8 cellular contexts compared by ENCODE assay signal in genomic region chr15:90184119-90184785, GRCh38. TPM values are rescaled to one million over a fixed set of nuclear protein-coding genes. Genes with fewer than 3 reads are reported as not detected.
A peak's percentile ranks its signal among the peaks of the same experiment; 100 is the strongest.
DNase-seq lines count a peak whose midpoint lies in the region; ATAC-seq and TF ChIP-seq lines count a peak whose summit lies in the region.

No MANE protein-coding gene starts in this region.

- peak overlapping the region; percentile 44 for H3K4me3 ChIP-seq in CD4-positive, CD25-positive, alpha-beta regulatory T cell (ENCODE audit: low read depth, low read length)
- peak overlapping the region; percentile 76 to 92 (median 79) for H3K4me3 ChIP-seq in Peyer's patch
- peak overlapping the region; percentile 63 to 86 (median 85) for H3K4me3 ChIP-seq in breast epithelium

- peak overlapping the region; percentile 77 to 92 (median 84) for H3K4me3 Mint-ChIP-seq in CD4-positive, CD25-positive, alpha-beta regulatory T cell

- peak; percentile 25 to 30 for ATAC-seq in CD4-positive, CD25-positive, alpha-beta regulatory T cell (ENCODE audit: low read depth in 2 of 2)
- ATAC-seq in HG03196 (IDR thresholded peaks at IDR 0.05; ENCODE audit: unreplicated experiment), result peak; percentile 38

- H3K27ac ChIP-seq in CD4-positive, CD25-positive, alpha-beta regulatory T cell (ENCODE audit: insufficient read depth, low read length, poor library complexity, severe bottlenecking), result no peak overlapping the region
- H3K27ac ChIP-seq in Peyer's patch (peak overlapping the region; percentile 91 to 96 (median 93)), breast epithelium (peak overlapping the region; percentile 97 to 98)

- H3K4me1 Mint-ChIP-seq in CD4-positive, CD25-positive, alpha-beta regulatory T cell, result peaks cover 0 to 15% (median 8%) of the 10 kb centered on the region in 4 donors

- H3K9me3 ChIP-seq in CD4-positive, CD25-positive, alpha-beta regulatory T cell (ENCODE audit: control insufficient read depth in 2 of 2, low read length in 2 of 2), result no peaks in the 10 kb centered on the region
- H3K9me3 ChIP-seq in Peyer's patch, result no peaks in the 10 kb centered on the region
- no peaks in the 10 kb centered on the region for H3K9me3 ChIP-seq in breast epithelium

- peaks cover 0 to 3% (median 0%) of the 10 kb centered on the region in 7 donors for H3K9me3 Mint-ChIP-seq in CD4-positive, CD25-positive, alpha-beta regulatory T cell

- H3K36me3 Mint-ChIP-seq in CD4-positive, CD25-positive, alpha-beta regulatory T cell, result peaks cover 2% of the 10 kb centered on the region

- H3K27ac Mint-ChIP-seq in CD4-positive, CD25-positive, alpha-beta regulatory T cell, result peak overlapping the region in 1 of 3 donors; percentile 11

- no peak for DNase-seq in CD4-positive, CD25-positive, alpha-beta regulatory T cell
- DNase-seq in Peyer's patch, result peak; percentile 71 to 91 (median 85)
- peak; percentile 84 to 85 for DNase-seq in breast epithelium (ENCODE audit: low spot score in 2 of 2)
- DNase-seq in kidney glomerular epithelial cell (lab: John Stamatoyannopoulos, UW), result peak; percentile 86
- DNase-seq in stimulated activated CD4-positive, alpha-beta T cell treated with anti-CD3 and anti-CD28 coated beads, Interleukin-15, amount 100 ng/mL, for 24 hours, result peak; percentile 50
- DNase-seq in NOMO-1 treated with DMSO at 0.1 percent for 48 hours (lab: John Stamatoyannopoulos, UW; ENCODE audit: unreplicated experiment), result no peak

- no peaks in the 10 kb centered on the region for H3K27me3 ChIP-seq in CD4-positive, CD25-positive, alpha-beta regulatory T cell (ENCODE audit: control insufficient read depth, insufficient read depth, low read length)
- H3K27me3 ChIP-seq in Peyer's patch (no peaks in the 10 kb centered on the region), breast epithelium (no peaks in the 10 kb centered on the region)

- no peaks in the 10 kb centered on the region for H3K36me3 ChIP-seq in CD4-positive, CD25-positive, alpha-beta regulatory T cell (ENCODE audit: control insufficient read depth, insufficient read depth, low read length)
- H3K36me3 ChIP-seq in Peyer's patch (no peaks in the 10 kb centered on the region), breast epithelium (no peaks in the 10 kb centered on the region)

- TF ChIP-seq CTCF in Peyer's patch (IDR thresholded peaks at IDR 0.05), result peak in 2 of 6 experiments; percentile 3 to 10
- TF ChIP-seq CTCF in breast epithelium (IDR thresholded peaks at IDR 0.05), result no peak

- intact Hi-C loops in breast epithelium (cut with DNase I; ENCODE audit: low total_unique reads), result no loop called here

- TF ChIP-seq POLR2A in GM19193 (IDR thresholded peaks at IDR 0.05; ENCODE audit: extremely low read depth, insufficient read depth, insufficient read length) (peak; percentile 59), Peyer's patch (IDR thresholded peaks at IDR 0.05) (peak; percentile 76 to 83), breast epithelium (IDR thresholded peaks at IDR 0.05) (no peak)

- H3K4me1 ChIP-seq in CD4-positive, CD25-positive, alpha-beta regulatory T cell (ENCODE audit: control insufficient read depth, insufficient read depth, low read length, poor library complexity, severe bottlenecking), result peaks cover 14% of the 10 kb centered on the region
- peaks cover 0 to 37% (median 8%) of the 10 kb centered on the region in 4 donors for H3K4me1 ChIP-seq in Peyer's patch
- H3K4me1 ChIP-seq in breast epithelium, result no peaks in the 10 kb centered on the region

- peaks cover 12% of the 10 kb centered on the region for H3K27me3 Mint-ChIP-seq in CD4-positive, CD25-positive, alpha-beta regulatory T cell

RNA-seq across cellular contexts. Expression of gene SEMA4B, which starts 16.9 kb away (rescaled TPM):
- total RNA-seq in CD4-positive, CD25-positive, alpha-beta regulatory T cell, result 20.2 TPM
- polyA plus RNA-seq in CD4-positive, CD25-positive, alpha-beta regulatory T cell, result 1 to 10 TPM; 5.1 to 7.3 (median 6.8) TPM
- total RNA-seq in Peyer's patch, result 100 to 1,000 TPM in 2 of 4 donors, 10 to 100 TPM in 2; 63.2 to 147 (median 91.3) TPM
- total RNA-seq in breast epithelium, result 10 to 100 TPM in 2 of 3 donors, 1 to 10 TPM in 1; 6.6 to 72.8 (median 56.9) TPM

RNA-seq across cellular contexts. Expression of gene CIB1, which starts 49.5 kb away (rescaled TPM):
- 148 TPM for total RNA-seq in CD4-positive, CD25-positive, alpha-beta regulatory T cell
- 100 to 1,000 TPM; 185 to 263 (median 222) TPM for polyA plus RNA-seq in CD4-positive, CD25-positive, alpha-beta regulatory T cell
- total RNA-seq in Peyer's patch (100 to 1,000 TPM in 3 of 4 donors, 10 to 100 TPM in 1; 71.0 to 166 (median 130) TPM), breast epithelium (10 to 100 TPM; 30.2 to 61.3 (median 49.5) TPM)

RNA-seq across cellular contexts. Expression of gene GDPGP1, which starts 49.8 kb away (rescaled TPM):
- 3.3 TPM for total RNA-seq in CD4-positive, CD25-positive, alpha-beta regulatory T cell
- polyA plus RNA-seq in CD4-positive, CD25-positive, alpha-beta regulatory T cell, result 1 to 10 TPM in 2 of 4 donors, under 1 TPM in 2; 0.84 to 1.6 (median 1.1) TPM
- total RNA-seq in Peyer's patch, result 10 to 100 TPM in 3 of 4 donors, 1 to 10 TPM in 1; 8.3 to 24.0 (median 19.6) TPM
- total RNA-seq in breast epithelium, result 1 to 10 TPM; 3.4 to 9.4 (median 7.5) TPM

Comparison
In these comparisons a context has a peak if more than half of its experiments do, and no peak if none do; other contexts are left out.
1. DNase-seq: peak in Peyer's patch (3 of 3), breast epithelium (2 of 2), kidney glomerular epithelial cell (single experiment) and stimulated activated CD4-positive, alpha-beta T cell treated with anti-CD3 and anti-CD28 coated beads, Interleukin-15, amount 100 ng/mL, for 24 hours (single experiment); none in CD4-positive, CD25-positive, alpha-beta regulatory T cell (0 of 3) and NOMO-1 treated with DMSO at 0.1 percent for 48 hours (single experiment).
2. Peak in every context shown above with its lines, with median percentiles within 50 percentile points of each other: H3K4me3 ChIP-seq.